ENCODE assay signal across 8 cellular contexts in the genomic region with DNA sequence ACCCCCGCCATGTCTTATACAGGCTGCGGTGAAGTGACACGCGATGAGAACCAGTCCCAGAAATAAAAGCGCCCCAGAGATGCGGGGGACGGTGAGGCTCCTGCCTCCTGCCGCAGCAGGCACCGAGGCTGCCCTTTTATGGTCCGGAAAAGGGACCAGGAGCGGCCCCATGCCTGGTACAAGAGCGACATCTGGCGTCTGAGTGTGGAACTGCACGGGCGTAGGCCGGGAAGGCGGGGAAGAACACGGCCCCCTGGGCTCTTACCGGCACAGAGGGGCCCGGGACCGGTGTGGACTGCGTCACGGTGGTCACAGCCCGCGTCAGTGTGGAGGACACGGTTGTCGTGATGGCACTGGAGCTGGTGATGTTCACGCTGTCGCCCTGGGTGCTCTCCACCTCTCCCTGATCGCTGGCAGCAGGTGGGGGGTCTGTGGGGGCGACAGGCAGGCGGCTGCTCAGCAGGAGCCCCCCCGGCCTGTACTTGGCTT. TPM values are rescaled to one million over a fixed set of nuclear protein-coding genes. Genes with fewer than 3 reads are reported as not detected.
DNase-seq lines count a peak whose midpoint lies in the region; ATAC-seq, FAIRE-seq and TF ChIP-seq lines count a peak whose summit lies in the region.

No MANE protein-coding gene starts in this region.

- peaks cover 0 to 4% of the 10 kb centered on the region in 2 donors for H3K4me1 ChIP-seq in kidney (ENCODE audit: control insufficient read depth in 1 of 2, insufficient read depth in 1 of 2, low read depth in 1 of 2, low read length in 2 of 2)

- H3K9me3 ChIP-seq in MG63 (no peaks in the 10 kb centered on the region), kidney (ENCODE audit: control insufficient read depth in 1 of 2, low read length in 2 of 2) (no peaks in the 10 kb centered on the region)

- H3K4me3 ChIP-seq in MG63 (no peak overlapping the region), WI38 (ENCODE audit: low read depth, low read length) (no peak overlapping the region), kidney (ENCODE audit: low read length in 2 of 2) (no peak overlapping the region)

- no peaks in the 10 kb centered on the region for H3K27me3 ChIP-seq in MG63

- DNase-seq in NCI-H748 (lab: John Stamatoyannopoulos, UW; ENCODE audit: unreplicated experiment), result peak; percentile 48
- DNase-seq in NCI-H748 treated with DMSO at 0.1 percent for 48 hours (lab: John Stamatoyannopoulos, UW), result no peak
- DNase-seq in MG63, result peak; percentile 14
- DNase-seq in T47D (ENCODE audit: low read depth in 1 of 2, low spot score in 1 of 2), result peak; percentile 54 to 62
- DNase-seq in kidney, result peak; percentile 88
- DNase-seq in stimulated activated CD4-positive, alpha-beta T cell treated with anti-CD3 and anti-CD28 coated beads, Interleukin-2, amount 100 ng/mL, for 24 hours, result peak; percentile 79

- in situ Hi-C loops in T47D (cut with HindIII; ENCODE audit: low pct_unique_long_range_greater_than_20kb, low sequenced_read_pairs), result no loop called here

- no peak for FAIRE-seq in kidney (lab: Jason Lieb, UNC)

- H3K9ac ChIP-seq in kidney (ENCODE audit: low read length in 2 of 2), result no peak overlapping the region

- no peak overlapping the region for H3K27ac ChIP-seq in kidney (ENCODE audit: low read depth in 2 of 2, low read length in 2 of 2)

- H3K36me3 ChIP-seq in MG63 (peaks cover 27% of the 10 kb centered on the region), kidney (ENCODE audit: control insufficient read depth in 1 of 2, insufficient read depth in 2 of 2, low read length in 2 of 2) (peaks cover 10 to 31% of the 10 kb centered on the region in 2 donors)

- no peak for ATAC-seq in HG02973 (IDR thresholded peaks at IDR 0.05; ENCODE audit: unreplicated experiment)

- intact Hi-C loops in kidney (cut with DNase I), result loop anchor here (10.0 kb wide), 1 partner anchor 189 kb away; the partner anchor contains the start of gene PLXNB3

- TF ChIP-seq CTCF in WI38 (IDR thresholded peaks at IDR 0.05; ENCODE audit: low read depth, low read length) (peak; percentile 99), kidney (IDR thresholded peaks at IDR 0.05; ENCODE audit: borderline replicate concordance, extremely low read depth, insufficient read depth) (peak; percentile 88)

RNA-seq across cellular contexts. Expression of gene RENBP, which starts 8.9 kb away (rescaled TPM):
- total RNA-seq in MG63 (2014; rRNA removed; shearing (Covaris generic); ENCODE audit: low replicate concordance), result not detected in 2 replicates
- 22.9 TPM for total RNA-seq in kidney
- polyA plus RNA-seq in kidney (ENCODE audit: insufficient read depth, low read depth, low replicate concordance), result 78.2 TPM

RNA-seq across cellular contexts. Expression of gene HCFC1, which starts 18.2 kb away (rescaled TPM):
- 7.8 and 12.8 TPM in 2 replicates for total RNA-seq in MG63 (2014; rRNA removed; shearing (Covaris generic); ENCODE audit: low replicate concordance)
- 54.6 TPM for total RNA-seq in kidney
- polyA plus RNA-seq in kidney (ENCODE audit: insufficient read depth, low read depth, low replicate concordance), result 13.5 TPM

RNA-seq across cellular contexts. Expression of gene NAA10, which starts 18.5 kb away (rescaled TPM):
- 205 and 325 TPM in 2 replicates for total RNA-seq in MG63 (2014; rRNA removed; shearing (Covaris generic); ENCODE audit: low replicate concordance)
- 79.3 TPM for total RNA-seq in kidney
- polyA plus RNA-seq in kidney (ENCODE audit: insufficient read depth, low read depth, low replicate concordance), result 120 TPM

RNA-seq across cellular contexts. Expression of gene TMEM187, which starts 19.2 kb away (rescaled TPM):
- 1.0 and 4.6 TPM in 2 replicates for total RNA-seq in MG63 (2014; rRNA removed; shearing (Covaris generic); ENCODE audit: low replicate concordance)
- 9.6 TPM for total RNA-seq in kidney
- 12.4 TPM for polyA plus RNA-seq in kidney (ENCODE audit: insufficient read depth, low read depth, low replicate concordance)

RNA-seq across cellular contexts. Expression of gene ARHGAP4, which starts 27.3 kb away (rescaled TPM):
- 0.07 and 2.4 TPM in 2 replicates for total RNA-seq in MG63 (2014; rRNA removed; shearing (Covaris generic); ENCODE audit: low replicate concordance)
- 73.0 TPM for total RNA-seq in kidney
- polyA plus RNA-seq in kidney (ENCODE audit: insufficient read depth, low read depth, low replicate concordance), result 38.3 TPM

Comparison
In these comparisons a context has a peak if more than half of its experiments do, and no peak if none do; other contexts are left out.
1. RNA of gene RENBP, which starts 8.9 kb away (total RNA-seq): 22.9 TPM in kidney (single experiment); not detected in MG63; every median in the first group is over 10 times any median in the second.